In genomic region chr16:28090646-28091377, GRCh38 we compare ENCODE assay signal across 1 cellular context.
A peak's percentile ranks its signal among the peaks of the same experiment; 100 is the strongest.
TF ChIP-seq lines count a peak whose summit lies in the region.

No MANE protein-coding gene starts in this region.

TF ChIP-seq in K562, 482 proteins besides CTCF, POLR2A, EP300 and RAD21 (continued from another document):
- TF ChIP-seq CREB3L1 (IDR thresholded peaks at IDR 0.05; ENCODE audit: borderline replicate concordance, low read depth) (no peak), ETV6 (IDR thresholded peaks at IDR 0.05; ENCODE audit: borderline replicate concordance in 1 of 2, low read depth in 2 of 2, low read length in 1 of 2) (no peak), ETV6 (CRISPR knock-in tag; IDR thresholded peaks at IDR 0.05; ENCODE audit: borderline replicate concordance) (no peak), ZBTB1 (CRISPR knock-in tag; IDR thresholded peaks at IDR 0.05; ENCODE audit: borderline replicate concordance, low read depth) (no peak), BMI1 (IDR thresholded peaks at IDR 0.05; ENCODE audit: low read length) (no peak), HLTF (IDR thresholded peaks at IDR 0.05) (no peak), NEUROD1 (IDR thresholded peaks at IDR 0.05; ENCODE audit: borderline replicate concordance, low read depth, low read length, partially characterized antibody) (no peak), ZZZ3 (IDR thresholded peaks at IDR 0.05) (no peak), ZNF778 (CRISPR knock-in tag; IDR thresholded peaks at IDR 0.05) (no peak), ATF3 (IDR thresholded peaks at IDR 0.05) (peak; percentile 11; the same call in 1 of the 2 replicates), ATF3 (CRISPR knock-in tag; conservative IDR thresholded peaks at IDR 0.05) (no peak), POLR2G (IDR thresholded peaks at IDR 0.05; ENCODE audit: low read depth, low read length) (0 out of 2 replicates have a peak, but pooled peaks have one; percentile 32), MYC (IDR thresholded peaks at IDR 0.05; ENCODE audit: low read depth, low read length) (no peak), MYC (CRISPR knock-in tag; IDR thresholded peaks at IDR 0.05; ENCODE audit: borderline replicate concordance, low read depth) (no peak), KLF10 (CRISPR knock-in tag; IDR thresholded peaks at IDR 0.05) (no peak), KLF1 (tag; IDR thresholded peaks at IDR 0.05) (no peak)
- TF ChIP-seq, protein P1, sequence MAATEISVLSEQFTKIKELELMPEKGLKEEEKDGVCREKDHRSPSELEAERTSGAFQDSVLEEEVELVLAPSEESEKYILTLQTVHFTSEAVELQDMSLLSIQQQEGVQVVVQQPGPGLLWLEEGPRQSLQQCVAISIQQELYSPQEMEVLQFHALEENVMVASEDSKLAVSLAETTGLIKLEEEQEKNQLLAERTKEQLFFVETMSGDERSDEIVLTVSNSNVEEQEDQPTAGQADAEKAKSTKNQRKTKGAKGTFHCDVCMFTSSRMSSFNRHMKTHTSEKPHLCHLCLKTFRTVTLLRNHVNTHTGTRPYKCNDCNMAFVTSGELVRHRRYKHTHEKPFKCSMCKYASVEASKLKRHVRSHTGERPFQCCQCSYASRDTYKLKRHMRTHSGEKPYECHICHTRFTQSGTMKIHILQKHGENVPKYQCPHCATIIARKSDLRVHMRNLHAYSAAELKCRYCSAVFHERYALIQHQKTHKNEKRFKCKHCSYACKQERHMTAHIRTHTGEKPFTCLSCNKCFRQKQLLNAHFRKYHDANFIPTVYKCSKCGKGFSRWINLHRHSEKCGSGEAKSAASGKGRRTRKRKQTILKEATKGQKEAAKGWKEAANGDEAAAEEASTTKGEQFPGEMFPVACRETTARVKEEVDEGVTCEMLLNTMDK (IDR thresholded peaks at IDR 0.05; ENCODE audit: borderline replicate concordance, insufficient read depth, low read depth, low read length, poor library complexity, severe bottlenecking), result peak; percentile 55
- TF ChIP-seq, protein P2, sequence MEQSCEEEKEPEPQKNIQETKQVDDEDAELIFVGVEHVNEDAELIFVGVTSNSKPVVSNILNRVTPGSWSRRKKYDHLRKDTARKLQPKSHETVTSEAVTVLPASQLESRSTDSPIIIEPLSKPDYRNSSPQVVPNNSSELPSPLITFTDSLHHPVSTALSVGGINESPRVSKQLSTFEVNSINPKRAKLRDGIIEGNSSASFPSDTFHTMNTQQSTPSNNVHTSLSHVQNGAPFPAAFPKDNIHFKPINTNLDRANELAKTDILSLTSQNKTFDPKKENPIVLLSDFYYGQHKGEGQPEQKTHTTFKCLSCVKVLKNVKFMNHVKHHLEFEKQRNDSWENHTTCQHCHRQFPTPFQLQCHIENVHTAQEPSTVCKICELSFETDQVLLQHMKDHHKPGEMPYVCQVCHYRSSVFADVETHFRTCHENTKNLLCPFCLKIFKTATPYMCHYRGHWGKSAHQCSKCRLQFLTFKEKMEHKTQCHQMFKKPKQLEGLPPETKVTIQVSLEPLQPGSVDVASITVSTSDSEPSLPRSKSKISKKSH (CRISPR knock-in tag; IDR thresholded peaks at IDR 0.05), result no peak
- TF ChIP-seq, protein P3, sequence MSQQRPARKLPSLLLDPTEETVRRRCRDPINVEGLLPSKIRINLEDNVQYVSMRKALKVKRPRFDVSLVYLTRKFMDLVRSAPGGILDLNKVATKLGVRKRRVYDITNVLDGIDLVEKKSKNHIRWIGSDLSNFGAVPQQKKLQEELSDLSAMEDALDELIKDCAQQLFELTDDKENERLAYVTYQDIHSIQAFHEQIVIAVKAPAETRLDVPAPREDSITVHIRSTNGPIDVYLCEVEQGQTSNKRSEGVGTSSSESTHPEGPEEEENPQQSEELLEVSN (IDR thresholded peaks at IDR 0.05; ENCODE audit: borderline replicate concordance in 1 of 2, extremely low read depth in 1 of 2, insufficient read depth in 1 of 2, insufficient read length in 1 of 2, low read depth in 1 of 2, low read length in 1 of 2, poor library complexity in 1 of 2, severe bottlenecking in 1 of 2), result no peak
